23 cellular contexts compared by ENCODE assay signal in genomic region chr4:26365537-26366150, GRCh38. TPM values are rescaled to one million over a fixed set of nuclear protein-coding genes. Genes with fewer than 3 reads are reported as not detected.
A peak's percentile ranks its signal among the peaks of the same experiment; 100 is the strongest.
DNase-seq lines count a peak whose midpoint lies in the region; ATAC-seq and TF ChIP-seq lines count a peak whose summit lies in the region.
"Had no signal": no experiment of that assay in that cellular context is flagged by ENCODE, and none has a peak within 500 bp of the region (broad histone marks: within the 10 kb centered on the region; RNA-seq: fewer than 3 reads in every experiment).

No MANE protein-coding gene starts in this region.

- H3K4me2 ChIP-seq in SK-N-SH (no peak overlapping the region), OCI-LY7 (ENCODE audit: low read length) (no peak overlapping the region)

- peaks cover 19% of the 10 kb centered on the region for H3F3A ChIP-seq in SK-N-SH (replicated peaks; ENCODE audit: insufficient read depth)

- intact Hi-C loops in breast epithelium (cut with DNase I; ENCODE audit: low total_unique reads), result no loop called here
- intact Hi-C loops in OCI-LY7 (cut with micrococcal nuclease; ENCODE audit: unreplicated experiment), result no loop called here
- intact Hi-C loops in colonic mucosa (cut with DNase I), result no loop called here

- POLR2A ChIA-PET in SK-N-SH (lab: Yijun Ruan, JAX), result no interaction called here
- POLR2A ChIA-PET in OCI-LY7 (lab: Charles Lee), result interaction anchor here (0.6 kb wide), 1 partner anchor 522 kb away, joined by 9 read pairs; no protein-coding TSS in a partner anchor

- no peak for TF ChIP-seq CTCF in SK-N-SH (IDR thresholded peaks at IDR 0.05)
- no peak for TF ChIP-seq CTCF in breast epithelium (IDR thresholded peaks at IDR 0.05)
- TF ChIP-seq CTCF in OCI-LY7 (conservative IDR thresholded peaks at IDR 0.05; ENCODE audit: low read length), result no peak
- TF ChIP-seq CTCF in colonic mucosa (IDR thresholded peaks at IDR 0.05), result no peak

- DNase-seq in SK-N-SH (peak; percentile 42), breast epithelium (ENCODE audit: low spot score in 2 of 2) (no peak), OCI-LY7 (ENCODE audit: low spot score) (no peak), colonic mucosa (no peak), SK-N-DZ (ENCODE audit: low spot score) (no peak)
- DNase-seq: activated CD4-positive, alpha-beta T cell treated with anti-CD3 and anti-CD28 coated beads, Interleukin-2, amount 50 U/mL, for 4 hours; activated naive CD4-positive, alpha-beta T cell; amniotic stem cell; head of caudate nucleus; left colon; mesenchymal stem cell; NCI-H1417 treated with DMSO at 0.1 percent for 48 hours; NCI-H510A treated with DMSO at 0.1 percent for 48 hours; occipital lobe; stimulated activated CD4-positive, alpha-beta T cell treated with anti-CD3 and anti-CD28 coated beads, Interleukin-2, amount 100 ng/mL, for 24 hours; stimulated activated naive B cell treated with anti-CD40 and anti-IgM and Interleukin-4, amounts not matched to agents 10 μg/mL and 1 μg/mL and 100 μg/mL, for 72 hours; testis had no signal

- H3K4me1 ChIP-seq in SK-N-SH (ENCODE audit: control insufficient read depth in 1 of 2, insufficient read depth in 2 of 2, low read depth in 1 of 2, low read length in 1 of 2) (peaks cover 10 to 39% of the 10 kb centered on the region in 2 experiments; a peak in 2 of 4 replicates), breast epithelium (no peaks in the 10 kb centered on the region), OCI-LY7 (ENCODE audit: insufficient read depth, low read length, poor library complexity, severe bottlenecking) (no peaks in the 10 kb centered on the region), colonic mucosa (no peaks in the 10 kb centered on the region)

- H3K36me3 ChIP-seq in SK-N-SH (replicated peaks in 1 of 2; ENCODE audit: control insufficient read depth in 1 of 2, insufficient read depth in 2 of 2, low read length in 1 of 2) (peaks cover 0 to 6% of the 10 kb centered on the region in 2 experiments), breast epithelium (no peaks in the 10 kb centered on the region), OCI-LY7 (ENCODE audit: insufficient read depth, low read length) (peaks cover 7% of the 10 kb centered on the region; the same call in 1 of the 2 replicates), colonic mucosa (no peaks in the 10 kb centered on the region)

- H4K20me1 ChIP-seq in SK-N-SH (ENCODE audit: insufficient read depth) (no peaks in the 10 kb centered on the region), OCI-LY7 (ENCODE audit: insufficient read depth, low read length) (peaks cover 6% of the 10 kb centered on the region)

- peaks cover 77% of the 10 kb centered on the region for H3K79me2 ChIP-seq in SK-N-SH (ENCODE audit: insufficient read depth)
- peaks cover 44% of the 10 kb centered on the region; the same call in 1 of the 2 replicates for H3K79me2 ChIP-seq in OCI-LY7 (ENCODE audit: insufficient read depth, low read depth, low read length)

- no peak overlapping the region for H3K4me3 ChIP-seq in SK-N-SH (ENCODE audit: low read depth in 2 of 2, low read length in 1 of 2)
- H3K4me3 ChIP-seq in breast epithelium, result no peak overlapping the region
- no peak overlapping the region for H3K4me3 ChIP-seq in OCI-LY7 (ENCODE audit: low read depth, low read length, poor library complexity, severe bottlenecking)
- no peak overlapping the region for H3K4me3 ChIP-seq in colonic mucosa
- H3K4me3 ChIP-seq: skin epidermis, testis had no signal

- H2AFZ ChIP-seq in SK-N-SH (ENCODE audit: low read depth) (no peak overlapping the region), OCI-LY7 (ENCODE audit: low read length) (no peak overlapping the region)

- TF ChIP-seq RAD21 in SK-N-SH (IDR thresholded peaks at IDR 0.05; ENCODE audit: low read length), result no peak

- H3K27me3 ChIP-seq in SK-N-SH (ENCODE audit: insufficient read depth) (no peaks in the 10 kb centered on the region), breast epithelium (no peaks in the 10 kb centered on the region), colonic mucosa (no peaks in the 10 kb centered on the region)
- H3K27me3 ChIP-seq: testis had no signal

- ATAC-seq in GM18502 (IDR thresholded peaks at IDR 0.05; ENCODE audit: poor library complexity, unreplicated experiment) (peak; percentile 73), GM19438 (IDR thresholded peaks at IDR 0.05; ENCODE audit: low read depth, unreplicated experiment) (peak; percentile 55), HG03097 (IDR thresholded peaks at IDR 0.05; ENCODE audit: low FRiP score, unreplicated experiment) (peak; percentile 73)
- ATAC-seq: left colon; stimulated activated naive B cell treated with anti-CD40 and anti-IgM and Interleukin-4, amounts not matched to agents 10 μg/mL and 1 μg/mL and 100 μg/mL, for 72 hours; WTC11 had no signal

- TF ChIP-seq EP300 in SK-N-SH (IDR thresholded peaks at IDR 0.05; ENCODE audit: borderline replicate concordance in 1 of 2, low read depth in 1 of 2, low read length in 1 of 2), result peak in 1 of 2 experiments; percentile 55; a peak in 1 of 4 replicates

- TF ChIP-seq POLR2A in breast epithelium (IDR thresholded peaks at IDR 0.05), result no peak

- BruUV-seq in OCI-LY7 (replicated peaks; lab: Mats Ljungman, UMichigan), result no TSS peak

- H3K9ac ChIP-seq in SK-N-SH (no peak overlapping the region), colonic mucosa (ENCODE audit: low read depth in 2 of 2, low read length in 2 of 2) (no peak overlapping the region)

- CTCF ChIA-PET in SK-N-SH (lab: Yijun Ruan, JAX) (interaction anchor here (0.5 to 0.7 kb wide), 2 partner anchors 16 to 316 kb away, joined by 3 read pairs; no protein-coding TSS in a partner anchor), OCI-LY7 (lab: Charles Lee; ENCODE audit: unreplicated experiment) (no interaction called here)

- no peak overlapping the region for H3K27ac ChIP-seq in SK-N-SH (ENCODE audit: low read depth in 2 of 2, low read length in 1 of 2)
- no peak overlapping the region for H3K27ac ChIP-seq in breast epithelium
- H3K27ac ChIP-seq in OCI-LY7 (ENCODE audit: low read depth, low read length, poor library complexity, severe bottlenecking), result no peak overlapping the region
- H3K27ac ChIP-seq in colonic mucosa, result no peak overlapping the region
- H3K27ac ChIP-seq: C4-2B, skin epidermis, testis had no signal

- WGBS in SK-N-SH (ENCODE audit: low lambda C conversion rate), result 13% methylated on average over 1 of the region's 1 CpG

- H3K9me2 ChIP-seq in SK-N-SH (no peaks in the 10 kb centered on the region), OCI-LY7 (ENCODE audit: insufficient read depth, low read length) (no peaks in the 10 kb centered on the region)

- H3K9me3 ChIP-seq in SK-N-SH (no peaks in the 10 kb centered on the region), breast epithelium (no peaks in the 10 kb centered on the region), OCI-LY7 (ENCODE audit: low read length) (no peaks in the 10 kb centered on the region), colonic mucosa (no peaks in the 10 kb centered on the region)
- H3K9me3 ChIP-seq: testis had no signal

TF ChIP-seq in SK-N-SH, 30 proteins besides CTCF, POLR2A, EP300 and RAD21:
- TF ChIP-seq SMC3 (IDR thresholded peaks at IDR 0.05; ENCODE audit: low read depth, low read length) (no peak), PBX3 (IDR thresholded peaks at IDR 0.05) (peak; percentile 41; the same call in 1 of the 2 replicates), GATA2 (CRISPR knock-in tag; IDR thresholded peaks at IDR 0.05) (peak; percentile 72), TCF12 (IDR thresholded peaks at IDR 0.05) (peak; percentile 57)

RNA-seq across cellular contexts. Expression of gene RBPJ, which starts 44.8 kb away (rescaled TPM):
- polyA plus RNA-seq in SK-N-SH (2012; rRNA removed), result 13.8 and 16.4 TPM in 2 replicates
- polyA plus RNA-seq in SK-N-SH (2012; cell fraction: cytosol; rRNA removed), result 14.2 and 16.3 TPM in 2 replicates
- 29.8 and 46.5 TPM in 2 replicates for polyA plus RNA-seq in SK-N-SH (2012; cell fraction: nucleus; rRNA removed)
- total RNA-seq in breast epithelium (100 to 1,000 TPM in 1 of 3 donors, 10 to 100 TPM in 2; 64.9 to 143 (median 88.7) TPM), OCI-LY7 (2022) (61.1 and 61.4 TPM in 2 replicates), colonic mucosa (10 to 100 TPM; 41.7 to 98.2 TPM)
- 33.2 and 39.9 TPM in 2 replicates for total RNA-seq in OCI-LY7 (2014; rRNA removed; shearing (Covaris generic))
- polyA plus RNA-seq in SK-N-DZ (2014; cell fraction: cytosol; rRNA removed), result 62.0 and 77.4 TPM in 2 replicates
- 56.1 and 64.9 TPM in 2 replicates for polyA plus RNA-seq in SK-N-DZ (2014; cell fraction: nucleus; rRNA removed)
